ENCODE assay signal across 9 cellular contexts in genomic region chr13:108495686-108496363, GRCh38.
DNase-seq lines count a peak whose midpoint lies in the region; ATAC-seq and TF ChIP-seq lines count a peak whose summit lies in the region.
"Had no signal": no experiment of that assay in that cellular context is flagged by ENCODE, and none has a peak within 500 bp of the region (broad histone marks: within the 10 kb centered on the region; RNA-seq: fewer than 3 reads in every experiment).

No MANE protein-coding gene starts in this region.

- H3K27ac ChIP-seq in left lung = no peak overlapping the region

- peaks cover 72% of the 10 kb centered on the region for H3K27me3 Mint-ChIP-seq in type B pancreatic cell

- peak overlapping the region; percentile 89 for H3K4me3 Mint-ChIP-seq in type B pancreatic cell

- peak overlapping the region; percentile 51 for H3K27ac Mint-ChIP-seq in type B pancreatic cell

- TF ChIP-seq CTCF in astrocyte of the cerebellum (IDR thresholded peaks at IDR 0.05; ENCODE audit: low read depth, low read length, missing control alignments) (no peak), left lung (IDR thresholded peaks at IDR 0.05) (no peak), type B pancreatic cell (conservative IDR thresholded peaks at IDR 0.05) (no peak)

- H3K4me1 Mint-ChIP-seq in type B pancreatic cell (ENCODE audit: unreplicated experiment) = peaks cover 6% of the 10 kb centered on the region

- H3K36me3 Mint-ChIP-seq in type B pancreatic cell = no peaks in the 10 kb centered on the region

- H3K9me3 Mint-ChIP-seq in type B pancreatic cell = no peaks in the 10 kb centered on the region

- H3K36me3 ChIP-seq in left lung = no peaks in the 10 kb centered on the region

- H3K4me3 ChIP-seq in astrocyte of the cerebellum (ENCODE audit: low read depth, low read length) (peak overlapping the region; percentile 52), left lung (peak overlapping the region; percentile 38 to 40)

- DNase-seq in activated naive CD4-positive, alpha-beta T cell treated with Interleukin-2 at 50 U/mL for 16 hours = peak; percentile 7
- no peak for DNase-seq in activated naive CD4-positive, alpha-beta T cell (lab: John Stamatoyannopoulos, UW)
- DNase-seq in astrocyte of the cerebellum (ENCODE audit: low read depth) = no peak
- DNase-seq in left lung = peak in 1 of 2 donors; percentile 82
- DNase-seq in type B pancreatic cell (ENCODE audit: extremely low spot score, unreplicated experiment) = no peak
- DNase-seq in NCI-H2196 treated with DMSO at 0.1 percent for 48 hours (lab: John Stamatoyannopoulos, UW; ENCODE audit: unreplicated experiment) = no peak
- no peak for DNase-seq in posterior vena cava (ENCODE audit: low spot score)
- DNase-seq in dedifferentiated amniotic fluid mesenchymal stem cell (ENCODE audit: extremely low spot score) = no peak
- DNase-seq: hippocampal formation had no signal

- peaks cover 5 to 49% of the 10 kb centered on the region in 2 donors for H3K27me3 ChIP-seq in left lung

- intact Hi-C loops in left lung (cut with DNase I) = no loop called here
- intact Hi-C loops in posterior vena cava (cut with DNase I) = no loop called here

- peak; percentile 73 for ATAC-seq in left lung

- H3K4me1 ChIP-seq in left lung = peaks cover 0 to 15% of the 10 kb centered on the region in 2 donors

- peaks cover 0 to 2% of the 10 kb centered on the region in 2 donors for H3K9me3 ChIP-seq in left lung

- in situ Hi-C loops in astrocyte of the cerebellum (cut with HindIII; ENCODE audit: low sequenced_read_pairs) = no loop called here
